5 cellular contexts compared by ENCODE assay signal in genomic region chr13:69363360-69363759, GRCh38.
"Had no signal": no experiment of that assay in that cellular context is flagged by ENCODE, and none has a peak within 500 bp of the region (broad histone marks: within the 10 kb centered on the region; RNA-seq: fewer than 3 reads in every experiment).

No MANE protein-coding gene starts in this region.

- H3K4me2 ChIP-seq: GM23338 had no signal

- H2AFZ ChIP-seq: GM23338 had no signal

- H3K4me3 ChIP-seq: GM23338, K562 had no signal

- H3K9me3 Mint-ChIP-seq: GM23338 had no signal

- H3K4me1 Mint-ChIP-seq: GM23338 had no signal

- H3K27ac Mint-ChIP-seq: GM23338, H9 had no signal

- H3K4me3 Mint-ChIP-seq: GM23338, H9 had no signal

- DNase-seq: H9, HCEC 1CT, IMR-90 had no signal
